In genomic region chr2:210782222-210782621, GRCh38 we compare ENCODE assay signal across 36 cellular contexts.
"Had no signal": no experiment of that assay in that cellular context is flagged by ENCODE, and none has a peak within 500 bp of the region (broad histone marks: within the 10 kb centered on the region; RNA-seq: fewer than 3 reads in every experiment).

No MANE protein-coding gene starts in this region.

- H3K4me1 Mint-ChIP-seq: activated B cell treated with CpG ODN at 0.5 μM for 24 hours; activated CD4-positive, alpha-beta T cell treated with anti-CD3 and anti-CD28 coated beads, Interleukin-2, amount 10 ng/mL, durations not matched to agents 24 days and 14 days; activated naive CD8-positive, alpha-beta T cell treated with anti-CD3 and anti-CD28 coated beads for 36 hours; activated T-helper 17 cell treated with anti-CD3 and anti-CD28 coated beads, Interleukin-2, amount 50 U/mL, for 72 hours; central memory CD8-positive, alpha-beta T cell had no signal

- H3K36me3 ChIP-seq: adrenal gland, brain microvascular endothelial cell, breast epithelium had no signal

- H3K4me3 Mint-ChIP-seq: activated B cell treated with CpG ODN at 0.5 μM for 24 hours; activated CD4-positive, alpha-beta memory T cell treated with anti-CD3 and anti-CD28 coated beads for 36 hours; activated CD4-positive, alpha-beta T cell treated with anti-CD3 and anti-CD28 coated beads, Interleukin-2, amount 10 ng/mL, durations not matched to agents 24 days and 14 days; activated CD8-positive, alpha-beta T cell treated with anti-CD3 and anti-CD28 coated beads for 36 hours; activated naive CD4-positive, alpha-beta T cell treated with anti-CD3 and anti-CD28 coated beads for 36 hours; activated naive CD8-positive, alpha-beta T cell treated with anti-CD3 and anti-CD28 coated beads for 36 hours; activated T-cell treated with anti-CD3 and anti-CD28 coated beads, Interleukin-2, amount 50 U/mL, for 4 hours; activated T-cell treated with anti-CD3 and anti-CD28 coated beads, Interleukin-2, amount 50 U/mL, for 72 hours; activated T-helper 1 cell treated with anti-CD3 and anti-CD28 coated beads, Interleukin-12 subunit alpha, Interleukin-12 subunit beta, Interleukin-2, Interleukin-4 antibody, amounts not matched to agents 30 ng/mL and 10 ng/mL and 1 ng/mL, durations not matched to agents 14 hours and 24 hours and 36 hours; activated T-helper 17 cell treated with anti-CD3 and anti-CD28 coated beads, Interleukin-2, amount 50 U/mL, for 72 hours; central memory CD8-positive, alpha-beta T cell; T-helper 1 cell treated with Interleukin-12 subunit alpha and Interleukin-12 subunit beta and Interleukin-4 antibody, amounts not matched to agents 30 μg/mL and 1 μg/mL, for 36 hours; T-helper 2 cell treated with Interferon-gamma antibody and Interleukin-4, amounts not matched to agents 5 μg/mL and 100 μg/mL, for 36 hours had no signal

- H3K27ac ChIP-seq: adrenal gland, body of pancreas, brain microvascular endothelial cell, breast epithelium, VCaP had no signal

- H3K27ac Mint-ChIP-seq: activated B cell treated with CpG ODN at 0.5 μM for 24 hours; activated CD4-positive, alpha-beta memory T cell treated with anti-CD3 and anti-CD28 coated beads for 36 hours; activated CD4-positive, alpha-beta T cell treated with anti-CD3 and anti-CD28 coated beads, Interleukin-2, amount 10 ng/mL, durations not matched to agents 24 days and 14 days; activated CD8-positive, alpha-beta T cell treated with anti-CD3 and anti-CD28 coated beads for 36 hours; activated naive CD4-positive, alpha-beta T cell treated with anti-CD3 and anti-CD28 coated beads for 36 hours; activated naive CD4-positive, alpha-beta T cell treated with anti-CD3 and anti-CD28 coated beads, Interleukin-2, amount 50 U/mL, for 72 hours; activated naive CD8-positive, alpha-beta T cell treated with anti-CD3 and anti-CD28 coated beads for 36 hours; activated T-cell treated with anti-CD3 and anti-CD28 coated beads, Interleukin-2, amount 50 U/mL, for 72 hours; activated T-helper 1 cell treated with anti-CD3 and anti-CD28 coated beads, Interleukin-12 subunit alpha, Interleukin-12 subunit beta, Interleukin-2, Interleukin-4 antibody, amounts not matched to agents 30 ng/mL and 10 ng/mL and 1 ng/mL, durations not matched to agents 14 hours and 24 hours and 36 hours; activated T-helper 17 cell treated with anti-CD3 and anti-CD28 coated beads, Interleukin-2, amount 50 U/mL, for 72 hours; T-helper 1 cell treated with Interleukin-12 subunit alpha and Interleukin-12 subunit beta and Interleukin-4 antibody, amounts not matched to agents 30 μg/mL and 1 μg/mL, for 36 hours; T-helper 2 cell treated with Interferon-gamma antibody and Interleukin-4, amounts not matched to agents 5 μg/mL and 100 μg/mL, for 36 hours had no signal

- H3K9me3 ChIP-seq: adrenal gland, body of pancreas, breast epithelium had no signal

- H3K9me3 Mint-ChIP-seq: activated B cell treated with CpG ODN at 0.5 μM for 24 hours; activated CD4-positive, alpha-beta T cell treated with anti-CD3 and anti-CD28 coated beads, Interleukin-2, amount 10 ng/mL, durations not matched to agents 24 days and 14 days; activated CD8-positive, alpha-beta T cell treated with anti-CD3 and anti-CD28 coated beads for 36 hours; activated naive CD8-positive, alpha-beta T cell treated with anti-CD3 and anti-CD28 coated beads for 36 hours; activated T-cell treated with anti-CD3 and anti-CD28 coated beads, Interleukin-2, amount 50 U/mL, for 4 hours; activated T-helper 1 cell treated with anti-CD3 and anti-CD28 coated beads, Interleukin-12 subunit alpha, Interleukin-12 subunit beta, Interleukin-2, Interleukin-4 antibody, amounts not matched to agents 30 ng/mL and 10 ng/mL and 1 ng/mL, durations not matched to agents 14 hours and 24 hours and 36 hours; T-helper 1 cell treated with Interleukin-12 subunit alpha and Interleukin-12 subunit beta and Interleukin-4 antibody, amounts not matched to agents 30 μg/mL and 1 μg/mL, for 36 hours; T-helper 2 cell treated with Interferon-gamma antibody and Interleukin-4, amounts not matched to agents 5 μg/mL and 100 μg/mL, for 36 hours had no signal

- DNase-seq: activated B cell treated with CpG ODN at 0.5 μM for 24 hours; activated CD4-positive, alpha-beta memory T cell treated with anti-CD3 and anti-CD28 coated beads for 36 hours; activated CD4-positive, alpha-beta T cell treated with anti-CD3 and anti-CD28 coated beads for 4 hours; activated CD4-positive, alpha-beta T cell treated with anti-CD3 and anti-CD28 coated beads, Interleukin-2, amount 10 ng/mL, durations not matched to agents 24 days and 14 days; activated CD4-positive, alpha-beta T cell treated with anti-CD3 and anti-CD28 coated beads, Interleukin-2, amount 50 U/mL, for 1 hour; activated CD4-positive, alpha-beta T cell treated with anti-CD3 and anti-CD28 coated beads, Interleukin-2, amount 50 U/mL, for 4 hours; activated CD4-positive, CD25-positive, alpha-beta regulatory T cell treated with anti-CD3 and anti-CD28 coated beads, Interleukin-2, amount 50 U/mL, for 72 hours; activated CD8-positive, alpha-beta memory T cell treated with anti-CD3 and anti-CD28 coated beads, Interleukin-2, amount 50 U/mL, for 4 hours; activated CD8-positive, alpha-beta T cell treated with anti-CD3 and anti-CD28 coated beads for 36 hours; activated effector memory CD4-positive, alpha-beta T cell treated with anti-CD3 and anti-CD28 coated beads, Interleukin-2, amount 50 U/mL, for 16 hours; activated gamma-delta T cell treated with Interleukin-2 at 50 U/mL for 16 hours; activated naive CD4-positive, alpha-beta T cell; activated naive CD4-positive, alpha-beta T cell treated with anti-CD3 and anti-CD28 coated beads for 36 hours; activated naive CD4-positive, alpha-beta T cell treated with anti-CD3 and anti-CD28 coated beads, Interleukin-2, amount 50 U/mL, for 16 hours; activated naive CD8-positive, alpha-beta T cell treated with anti-CD3 and anti-CD28 coated beads for 36 hours; activated T-cell treated with anti-CD3 and anti-CD28 coated beads for 4 hours; activated T-cell treated with anti-CD3 and anti-CD28 coated beads, Interleukin-2, amount 50 U/mL, for 1 hour; activated T-cell treated with anti-CD3 and anti-CD28 coated beads, Interleukin-2, amount 50 U/mL, for 4 hours; activated T-cell treated with anti-CD3 and anti-CD28 coated beads, Interleukin-2, amount 50 U/mL, for 72 hours; adrenal gland; amniotic stem cell; aorta; body of pancreas; brain microvascular endothelial cell; SW 1271; T-helper 1 cell; T-helper 2 cell; T-helper 9 cell had no signal

- H3K4me3 ChIP-seq: adrenal gland, body of pancreas, breast epithelium had no signal

- H3K27me3 Mint-ChIP-seq: activated B cell treated with CpG ODN at 0.5 μM for 24 hours; activated CD4-positive, alpha-beta memory T cell treated with anti-CD3 and anti-CD28 coated beads for 36 hours; activated CD4-positive, alpha-beta T cell treated with anti-CD3 and anti-CD28 coated beads, Interleukin-2, amount 10 ng/mL, durations not matched to agents 24 days and 14 days; activated CD8-positive, alpha-beta T cell treated with anti-CD3 and anti-CD28 coated beads for 36 hours; activated naive CD8-positive, alpha-beta T cell treated with anti-CD3 and anti-CD28 coated beads for 36 hours; activated T-helper 17 cell treated with anti-CD3 and anti-CD28 coated beads, Interleukin-2, amount 50 U/mL, for 72 hours; central memory CD8-positive, alpha-beta T cell had no signal

- H3K36me3 Mint-ChIP-seq: activated CD4-positive, alpha-beta memory T cell treated with anti-CD3 and anti-CD28 coated beads for 36 hours; activated naive CD4-positive, alpha-beta T cell treated with anti-CD3 and anti-CD28 coated beads, Interleukin-2, amount 50 U/mL, for 72 hours; activated naive CD8-positive, alpha-beta T cell treated with anti-CD3 and anti-CD28 coated beads for 36 hours had no signal

- H3K4me1 ChIP-seq: adrenal gland, body of pancreas, breast epithelium had no signal

- ATAC-seq: activated CD8-positive, alpha-beta T cell treated with anti-CD3 and anti-CD28 coated beads for 36 hours; activated naive CD4-positive, alpha-beta T cell treated with anti-CD3 and anti-CD28 coated beads, Interleukin-2, amount 50 U/mL, for 72 hours; activated T-cell treated with anti-CD3 and anti-CD28 coated beads, Interleukin-2, amount 50 U/mL, for 4 hours; activated T-cell treated with anti-CD3 and anti-CD28 coated beads, Interleukin-2, amount 50 U/mL, for 72 hours; activated T-helper 17 cell treated with anti-CD3 and anti-CD28 coated beads, Interleukin-2, amount 50 U/mL, for 72 hours; body of pancreas had no signal

- H3K27me3 ChIP-seq: adrenal gland, body of pancreas, brain microvascular endothelial cell, breast epithelium had no signal
